ENCODE assay signal across 9 cellular contexts in genomic region chrX:151082077-151082948, GRCh38.
DNase-seq lines count a peak whose midpoint lies in the region; ATAC-seq and TF ChIP-seq lines count a peak whose summit lies in the region.
"Had no signal": no experiment of that assay in that cellular context is flagged by ENCODE, and none has a peak within 500 bp of the region (broad histone marks: within the 10 kb centered on the region; RNA-seq: fewer than 3 reads in every experiment).

No MANE protein-coding gene starts in this region.

- no peaks in the 10 kb centered on the region for H3K4me1 ChIP-seq in KMS-11 (ENCODE audit: low read depth, poor library complexity, severe bottlenecking)
- H3K4me1 ChIP-seq in heart right ventricle = peaks cover 0 to 8% (median 0%) of the 10 kb centered on the region in 9 donors

- no peaks in the 10 kb centered on the region for H4K20me1 ChIP-seq in KMS-11 (ENCODE audit: insufficient read depth)

- peak overlapping the region; percentile 66; the same call in 1 of the 2 replicates for H2AFZ ChIP-seq in KMS-11 (ENCODE audit: low read depth)

- DNase-seq in EL = peak; percentile 51
- no peak for DNase-seq in SK-N-MC (ENCODE audit: low read depth, low spot score)
- peak; percentile 6 for DNase-seq in activated naive CD8-positive, alpha-beta T cell treated with anti-CD3 and anti-CD28 coated beads, Interleukin-2, amount 50 U/mL, for 16 hours (ENCODE audit: low read depth, low spot score)
- DNase-seq in heart right ventricle = peak; percentile 25 to 51
- peak; percentile 9 for DNase-seq in putamen (ENCODE audit: low spot score)
- DNase-seq in mesenteric fat pad (ENCODE audit: low spot score) = no peak

- peak; percentile 95 for ATAC-seq in GM21723 (IDR thresholded peaks at IDR 0.05; ENCODE audit: unreplicated experiment)
- ATAC-seq in heart right ventricle = peak; percentile 77 to 91 (median 89)

- H3K79me2 ChIP-seq in KMS-11 (ENCODE audit: insufficient read depth, low read depth) = no peaks in the 10 kb centered on the region

- 0 to 5% methylated on average over 26 to 41 of the region's 41 CpGs for WGBS in heart right ventricle, 2 donors

- intact Hi-C loops in heart right ventricle (cut with DNase I) = loop anchor here in 8 of 10 donors (1.0 to 5.0 kb wide), 3 partner anchors 310 kb away; no protein-coding TSS in a partner anchor

- H3K9me3 ChIP-seq in SK-N-MC (ENCODE audit: low read depth, low read length) (no peaks in the 10 kb centered on the region), heart right ventricle (no peaks in the 10 kb centered on the region)

- H3K4me3 ChIP-seq in KMS-11 (IDR thresholded peaks at IDR 0.05; ENCODE audit: insufficient read depth, low read depth, low read length) (no peak overlapping the region), SK-N-MC (peak overlapping the region; percentile 52), heart right ventricle (peak overlapping the region in 4 of 10 donors; percentile 14 to 31 (median 22))
- H3K4me3 ChIP-seq: skin epidermis had no signal

- H3K9ac ChIP-seq in KMS-11 (peak overlapping the region; percentile 31; the same call in 1 of the 2 replicates), SK-N-MC (ENCODE audit: insufficient read length) (no peak overlapping the region)

- H3K27ac ChIP-seq in KMS-11 = no peak overlapping the region
- no peak overlapping the region for H3K27ac ChIP-seq in SK-N-MC
- no peak overlapping the region for H3K27ac ChIP-seq in heart right ventricle
- H3K27ac ChIP-seq: skin epidermis had no signal

- no peaks in the 10 kb centered on the region for H3K36me3 ChIP-seq in KMS-11 (ENCODE audit: insufficient read depth)
- no peaks in the 10 kb centered on the region for H3K36me3 ChIP-seq in SK-N-MC (ENCODE audit: insufficient read depth, low read length)
- no peaks in the 10 kb centered on the region for H3K36me3 ChIP-seq in heart right ventricle

- TF ChIP-seq CTCF in KMS-11 (conservative IDR thresholded peaks at IDR 0.05; ENCODE audit: low read depth, low read length) = peak; percentile 77
- TF ChIP-seq CTCF in heart right ventricle (IDR thresholded peaks at IDR 0.05) = peak; percentile 74 to 94 (median 84)

- H3K4me2 ChIP-seq in KMS-11 = peak overlapping the region; percentile 31; the same call in 1 of the 2 replicates

- H3K27me3 ChIP-seq in KMS-11 (ENCODE audit: insufficient read depth, low read depth) (no peaks in the 10 kb centered on the region), heart right ventricle (peaks cover 0 to 61% (median 0%) of the 10 kb centered on the region in 7 donors)

Comparison
In these comparisons a context has a peak if more than half of its experiments do, and no peak if none do; other contexts are left out.
1. DNase-seq: peak in EL (single experiment), activated naive CD8-positive, alpha-beta T cell treated with anti-CD3 and anti-CD28 coated beads, Interleukin-2, amount 50 U/mL, for 16 hours (single experiment), heart right ventricle (2 of 2) and putamen (single experiment); none in SK-N-MC (single experiment) and mesenteric fat pad (single experiment).